8 cellular contexts compared by ENCODE assay signal in the genomic region with DNA sequence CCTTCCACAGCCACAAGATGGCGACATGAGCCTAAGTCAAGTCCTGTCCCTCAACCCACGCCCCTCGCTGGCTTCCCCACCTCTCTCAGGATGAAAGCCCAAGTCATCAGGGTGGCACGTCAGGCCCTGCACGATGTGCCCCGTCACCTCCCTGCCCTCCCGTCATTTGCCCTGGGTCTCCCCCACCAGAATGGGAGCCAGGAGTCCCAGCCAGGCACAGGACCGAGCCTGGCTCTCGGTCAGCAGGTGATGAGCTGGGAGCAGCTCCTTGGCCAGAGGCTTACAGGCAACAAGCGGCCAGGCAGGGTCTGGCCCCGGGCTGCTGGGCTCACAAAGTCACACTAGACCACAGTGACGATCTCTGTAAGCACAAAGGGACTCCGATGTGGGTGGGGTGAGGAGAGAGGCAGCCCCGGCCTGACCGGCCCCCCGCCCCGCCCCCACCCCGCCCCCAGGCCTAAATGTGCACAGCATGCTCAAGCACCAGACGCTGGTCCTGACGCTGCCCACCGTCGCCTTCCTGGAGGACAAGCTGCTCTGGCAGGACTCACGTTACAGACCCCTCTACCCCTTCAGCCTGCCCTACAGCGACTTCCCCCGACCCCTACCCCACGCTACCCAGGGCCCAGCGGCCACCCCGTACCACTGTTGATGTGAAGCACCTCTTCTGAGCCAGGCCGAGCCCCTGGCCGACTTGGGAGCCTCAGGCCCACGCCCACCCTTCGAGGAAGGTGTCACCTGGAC. TPM values are rescaled to one million over a fixed set of nuclear protein-coding genes. Genes with fewer than 3 reads are reported as not detected.
DNase-seq lines count a peak whose midpoint lies in the region; ATAC-seq and TF ChIP-seq lines count a peak whose summit lies in the region.

No MANE protein-coding gene starts in this region.

- peaks cover 0 to 2% (median 0%) of the 10 kb centered on the region in 3 donors for H3K4me1 Mint-ChIP-seq in IgD-negative memory B cell
- no peaks in the 10 kb centered on the region for H3K4me1 Mint-ChIP-seq in nephron

- POLR2A ChIA-PET in PC-3 (lab: Charles Lee; ENCODE audit: unreplicated experiment), result interaction anchor here (0.6 kb wide), 1 partner anchor 65 kb away, joined by 5 read pairs; no protein-coding TSS in a partner anchor

- H3K27ac Mint-ChIP-seq in IgD-negative memory B cell, result peak overlapping the region; percentile 31 to 95 (median 82)
- H3K27ac Mint-ChIP-seq in nephron, result no peak overlapping the region

- H3K4me2 ChIP-seq in PC-3 (ENCODE audit: low read length), result no peak overlapping the region

- H4K20me1 ChIP-seq in PC-3 (ENCODE audit: low read length), result no peaks in the 10 kb centered on the region

- CTCF ChIA-PET in PC-3 (lab: Charles Lee), result interaction anchor here (0.6 to 1.5 kb wide), 15 partner anchors 9 to 321 kb away, joined by 3 to 12 read pairs (median 4); partner anchors contain the start of genes PPAN and TYK2

- H3K9ac ChIP-seq in PC-3 (ENCODE audit: low read length), result no peak overlapping the region

- H3K9me3 Mint-ChIP-seq in IgD-negative memory B cell, result no peaks in the 10 kb centered on the region
- no peaks in the 10 kb centered on the region for H3K9me3 Mint-ChIP-seq in nephron

- H2AFZ ChIP-seq in PC-3 (ENCODE audit: low read length), result no peak overlapping the region

- H3K27ac ChIP-seq in PC-3 (ENCODE audit: low read length), result 0 out of 2 replicates have a peak overlapping the region, but pooled peaks have one; percentile 5

- H3K27me3 Mint-ChIP-seq in IgD-negative memory B cell, result no peaks in the 10 kb centered on the region
- H3K27me3 Mint-ChIP-seq in nephron (ENCODE audit: low read depth), result no peaks in the 10 kb centered on the region

- H3K79me2 ChIP-seq in PC-3 (ENCODE audit: low read length), result peaks cover 3% of the 10 kb centered on the region

- H3K9me2 ChIP-seq in PC-3 (replicated peaks; ENCODE audit: low read length), result no peaks in the 10 kb centered on the region

- peak; percentile 75 for DNase-seq in COLO668 (lab: John Stamatoyannopoulos, UW; ENCODE audit: unreplicated experiment)
- DNase-seq in PC-3, result peak; percentile 89
- peak; percentile 91 for DNase-seq in activated T-cell treated with anti-CD3 and anti-CD28 coated beads for 4 hours
- DNase-seq in fibroblast of gingiva (ENCODE audit: low read depth), result peak; percentile 74
- peak; percentile 66 to 87 (median 82) for DNase-seq in stimulated activated naive CD4-positive, alpha-beta T cell (lab: John Stamatoyannopoulos, UW)

- TF ChIP-seq CTCF in PC-3 (conservative IDR thresholded peaks at IDR 0.05; ENCODE audit: low read depth, low read length), result peak; percentile 88
- peak; percentile 65 to 70 (median 67) for TF ChIP-seq CTCF in nephron (IDR thresholded peaks at IDR 0.05; ENCODE audit: unreplicated experiment in 3 of 3)

- H3K36me3 Mint-ChIP-seq in IgD-negative memory B cell (no peaks in the 10 kb centered on the region), nephron (ENCODE audit: low read depth) (peaks cover 29% of the 10 kb centered on the region)

- H3K9me3 ChIP-seq in PC-3 (ENCODE audit: low read length), result no peaks in the 10 kb centered on the region

- peaks cover 11% of the 10 kb centered on the region for H3K4me1 ChIP-seq in PC-3 (ENCODE audit: insufficient read depth, low read length)

- BruUV-seq in PC-3 (replicated peaks; lab: Mats Ljungman, UMichigan), result no TSS peak

- H3K4me3 Mint-ChIP-seq in IgD-negative memory B cell (peak overlapping the region in 1 of 4 donors; percentile 72), nephron (no peak overlapping the region)

- intact Hi-C loops in PC-3 (cut with micrococcal nuclease), result loop anchor here (2.0 kb wide), 1 partner anchor 129 kb away; no protein-coding TSS in a partner anchor

- peaks cover 33% of the 10 kb centered on the region for H3K36me3 ChIP-seq in PC-3 (ENCODE audit: low read depth, low read length)

- H3K4me3 ChIP-seq in PC-3 (ENCODE audit: low read length), result no peak overlapping the region

- ATAC-seq in PC-3, result peak; percentile 63
- no peak for ATAC-seq in GM19463 (IDR thresholded peaks at IDR 0.05; ENCODE audit: unreplicated experiment)

- peaks cover 4% of the 10 kb centered on the region for H3F3A ChIP-seq in PC-3 (ENCODE audit: low read length, unreplicated experiment)

- no peaks in the 10 kb centered on the region for H3K27me3 ChIP-seq in PC-3 (ENCODE audit: low read length)

RNA-seq across cellular contexts. Expression of gene MRPL4, which starts 7.3 kb away (rescaled TPM):
- 48.8 TPM for polyA plus RNA-seq in IgD-negative memory B cell
- 336 and 427 TPM in 2 replicates for total RNA-seq in PC-3 (2014; rRNA removed)

RNA-seq across cellular contexts. Expression of gene ICAM1, which starts 11.6 kb away (rescaled TPM):
- 9.2 TPM for polyA plus RNA-seq in IgD-negative memory B cell
- 9.4 and 15.3 TPM in 2 replicates for total RNA-seq in PC-3 (2014; rRNA removed)

RNA-seq across cellular contexts. Expression of gene ICAM4, which starts 27.4 kb away (rescaled TPM):
- 0.81 TPM for polyA plus RNA-seq in IgD-negative memory B cell
- total RNA-seq in PC-3 (2014; rRNA removed), result not detected in 2 replicates

RNA-seq across cellular contexts. Expression of gene S1PR2, which starts 28.2 kb away (rescaled TPM):
- polyA plus RNA-seq in IgD-negative memory B cell, result 0.20 TPM
- 4.1 and 5.8 TPM in 2 replicates for total RNA-seq in PC-3 (2014; rRNA removed)

RNA-seq across cellular contexts. Expression of gene ICAM5, which starts 30.4 kb away (rescaled TPM):
- not detected for polyA plus RNA-seq in IgD-negative memory B cell
- total RNA-seq in PC-3 (2014; rRNA removed), result 1.8 and 2.0 TPM in 2 replicates

Comparison
In these comparisons a context has a peak if more than half of its experiments do, and no peak if none do; other contexts are left out.
1. H3K27ac Mint-ChIP-seq: peak in IgD-negative memory B cell (3 of 3); none in nephron (0 of 3).
2. Peak in every context shown above with its lines, with median percentiles within 50 percentile points of each other: DNase-seq.